1 cellular context compared by ENCODE assay signal in genomic region chr17:19255279-19255678, GRCh38.
TF ChIP-seq lines count a peak whose summit lies in the region.

No MANE protein-coding gene starts in this region.

TF ChIP-seq in HEK293, 187 proteins besides CTCF, POLR2A, EP300 and RAD21 (continued from another document and continues in another):
- no peak for TF ChIP-seq ZBTB44 (tag by site-specific recombination; IDR thresholded peaks at IDR 0.05)
- TF ChIP-seq ZNF366 (tag by site-specific recombination; conservative IDR thresholded peaks at IDR 0.05): peak; percentile 60
- peak; percentile 99 for TF ChIP-seq ZNF138 (tag by site-specific recombination; IDR thresholded peaks at IDR 0.05; ENCODE audit: borderline replicate concordance)
- TF ChIP-seq ZNF660 (tag by site-specific recombination; IDR thresholded peaks at IDR 0.05): no peak
- TF ChIP-seq HOXA7 (CRISPR knock-in tag; IDR thresholded peaks at IDR 0.05; ENCODE audit: borderline replicate concordance): no peak
- 0 out of 2 replicates have a peak, but pooled peaks have one; percentile 48 for TF ChIP-seq ZNF324 (tag by site-specific recombination; IDR thresholded peaks at IDR 0.05)
- TF ChIP-seq ZSCAN23 (tag by site-specific recombination; IDR thresholded peaks at IDR 0.05): 0 out of 2 replicates have a peak, but pooled peaks have one; percentile 52
- TF ChIP-seq ZNF561 (tag by site-specific recombination; IDR thresholded peaks at IDR 0.05; ENCODE audit: borderline replicate concordance): no peak
- TF ChIP-seq ZNF248 (tag by site-specific recombination; IDR thresholded peaks at IDR 0.05): no peak
- peak; percentile 92 for TF ChIP-seq ZBTB11 (tag by site-specific recombination; conservative IDR thresholded peaks at IDR 0.05; ENCODE audit: low read depth)
- TF ChIP-seq INSM2 (tag by site-specific recombination; IDR thresholded peaks at IDR 0.05): no peak
- TF ChIP-seq ZNF202 (tag by site-specific recombination; IDR thresholded peaks at IDR 0.05; ENCODE audit: borderline replicate concordance): peak; percentile 100
- TF ChIP-seq ZNF175 (tag by site-specific recombination; IDR thresholded peaks at IDR 0.05): no peak
- peak; percentile 54; the same call in 1 of the 2 replicates for TF ChIP-seq TSHZ1 (tag by site-specific recombination; IDR thresholded peaks at IDR 0.05; ENCODE audit: borderline replicate concordance)
- no peak for TF ChIP-seq ZNF777 (tag by site-specific recombination; IDR thresholded peaks at IDR 0.05; ENCODE audit: borderline replicate concordance)
- TF ChIP-seq ZNF350 (tag by site-specific recombination; IDR thresholded peaks at IDR 0.05): no peak
- no peak for TF ChIP-seq ZNF274 (IDR thresholded peaks at IDR 0.05; ENCODE audit: low read length)
- no peak for TF ChIP-seq ZNF274 (tag by site-specific recombination; IDR thresholded peaks at IDR 0.05; ENCODE audit: borderline replicate concordance)
- TF ChIP-seq REST (tag by site-specific recombination; IDR thresholded peaks at IDR 0.05): peak; percentile 86
- TF ChIP-seq ZNF23 (tag by site-specific recombination; IDR thresholded peaks at IDR 0.05; ENCODE audit: borderline replicate concordance): no peak
- TF ChIP-seq OVOL3 (tag by site-specific recombination; IDR thresholded peaks at IDR 0.05): peak; percentile 85; the same call in 1 of the 2 replicates
- peak; percentile 99 for TF ChIP-seq ZNF433 (tag by site-specific recombination; IDR thresholded peaks at IDR 0.05; ENCODE audit: low read depth)
- TF ChIP-seq ZNF157 (tag by site-specific recombination; IDR thresholded peaks at IDR 0.05): 0 out of 2 replicates have a peak, but pooled peaks have one; percentile 33
- TF ChIP-seq ZNF423 (tag by site-specific recombination; IDR thresholded peaks at IDR 0.05): no peak
- TF ChIP-seq ZBTB7A (tag by site-specific recombination; IDR thresholded peaks at IDR 0.05; ENCODE audit: low read depth): peak; percentile 63; the same call in 1 of the 2 replicates
- peak; percentile 75 for TF ChIP-seq ZNF121 (tag by site-specific recombination; IDR thresholded peaks at IDR 0.05)
- TF ChIP-seq KLF17 (tag by site-specific recombination; IDR thresholded peaks at IDR 0.05): no peak
- TF ChIP-seq ZSCAN30 (tag by site-specific recombination; IDR thresholded peaks at IDR 0.05): no peak
- no peak for TF ChIP-seq ZBTB48 (tag by site-specific recombination; IDR thresholded peaks at IDR 0.05)
- TF ChIP-seq TRIM28 (IDR thresholded peaks at IDR 0.05; ENCODE audit: borderline replicate concordance, low read length): no peak
- peak; percentile 96 for TF ChIP-seq ZNF266 (tag by site-specific recombination; IDR thresholded peaks at IDR 0.05; ENCODE audit: low read depth)
- no peak for TF ChIP-seq ZNF133 (tag by site-specific recombination; IDR thresholded peaks at IDR 0.05)
- TF ChIP-seq SCRT1 (tag by site-specific recombination; IDR thresholded peaks at IDR 0.05; ENCODE audit: borderline replicate concordance): no peak
- peak; percentile 26; the same call in 1 of the 2 replicates for TF ChIP-seq ZNF10 (tag by site-specific recombination; IDR thresholded peaks at IDR 0.05)
- no peak for TF ChIP-seq ZSCAN5A (tag by site-specific recombination; IDR thresholded peaks at IDR 0.05)
- TF ChIP-seq ZNF701 (tag by site-specific recombination; IDR thresholded peaks at IDR 0.05): no peak
- no peak for TF ChIP-seq ZNF488 (tag by site-specific recombination; IDR thresholded peaks at IDR 0.05)
- peak; percentile 29; the same call in 1 of the 2 replicates for TF ChIP-seq GLI2 (tag by site-specific recombination; IDR thresholded peaks at IDR 0.05; ENCODE audit: borderline replicate concordance, low read depth)
- peak; percentile 98 for TF ChIP-seq ZNF560 (tag by site-specific recombination; IDR thresholded peaks at IDR 0.05; ENCODE audit: borderline replicate concordance)
- 0 out of 2 replicates have a peak, but pooled peaks have one; percentile 23 for TF ChIP-seq ZNF16 (tag by site-specific recombination; IDR thresholded peaks at IDR 0.05; ENCODE audit: low read depth)
- peak; percentile 93 for TF ChIP-seq ZNF623 (tag by site-specific recombination; IDR thresholded peaks at IDR 0.05)
- peak; percentile 94 for TF ChIP-seq ZNF558 (tag by site-specific recombination; IDR thresholded peaks at IDR 0.05)
- no peak; the same call in none of the 2 replicates for TF ChIP-seq ZXDB (tag by site-specific recombination; IDR thresholded peaks at IDR 0.05)
- TF ChIP-seq GFI1B (tag by site-specific recombination; IDR thresholded peaks at IDR 0.05): peak; percentile 88
- no peak for TF ChIP-seq ZNF26 (tag by site-specific recombination; IDR thresholded peaks at IDR 0.05)
- TF ChIP-seq ZBTB17 (tag by site-specific recombination; IDR thresholded peaks at IDR 0.05): no peak
